10 cellular contexts compared by ENCODE assay signal in the genomic region with DNA sequence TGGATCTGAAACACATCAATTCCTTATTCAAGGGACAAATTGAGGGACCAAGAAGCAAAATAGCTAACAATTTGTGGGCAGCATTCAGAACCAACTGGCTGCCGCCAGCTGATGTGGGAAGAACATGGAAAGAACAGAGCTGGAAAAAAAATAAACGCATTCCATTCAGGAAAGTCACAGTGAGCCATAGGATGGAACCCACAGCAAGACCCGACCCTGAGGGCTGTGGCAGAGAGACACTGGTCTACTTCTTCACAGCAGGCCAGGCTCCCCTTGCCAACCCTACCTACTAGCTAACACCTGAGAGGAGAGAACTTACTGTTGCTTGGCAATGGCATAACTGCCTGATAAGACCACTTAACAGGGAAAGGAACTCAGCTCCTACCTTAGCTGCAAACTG.
DNase-seq lines count a peak whose midpoint lies in the region; ATAC-seq, FAIRE-seq and TF ChIP-seq lines count a peak whose summit lies in the region.
"Had no signal": no experiment of that assay in that cellular context is flagged by ENCODE, and none has a peak within 500 bp of the region (broad histone marks: within the 10 kb centered on the region; RNA-seq: fewer than 3 reads in every experiment).

No MANE protein-coding gene starts in this region.

- POLR2A ChIA-PET in activated CD8-positive, alpha-beta T cell treated with anti-CD3 and anti-CD28 coated beads for 36 hours (lab: Charles Lee) = interaction anchor here (0.8 to 1.1 kb wide), 5 partner anchors 9 to 64 kb away, joined by 3 read pairs; no protein-coding TSS in a partner anchor

- H3K4me3 Mint-ChIP-seq in activated CD8-positive, alpha-beta T cell treated with anti-CD3 and anti-CD28 coated beads for 36 hours = no peak overlapping the region
- H3K4me3 Mint-ChIP-seq: activated naive CD4-positive, alpha-beta T cell treated with anti-CD3 and anti-CD28 coated beads, Interleukin-2, amount 50 U/mL, for 24 hours had no signal

- no peak for TF ChIP-seq CTCF in fibroblast of pulmonary artery (IDR thresholded peaks at IDR 0.05; ENCODE audit: low read length, missing control alignments)
- no peak for TF ChIP-seq CTCF in activated CD8-positive, alpha-beta T cell treated with anti-CD3 and anti-CD28 coated beads for 36 hours (IDR thresholded peaks at IDR 0.05)

- H3K4me1 ChIP-seq in small intestine (ENCODE audit: control insufficient read depth in 2 of 2, insufficient read depth in 1 of 2, low read depth in 1 of 2, low read length in 1 of 2) = peaks cover 0 to 2% of the 10 kb centered on the region in 2 donors
- H3K4me1 ChIP-seq: uterus had no signal

- intact Hi-C loops in activated CD8-positive, alpha-beta T cell treated with anti-CD3 and anti-CD28 coated beads for 36 hours (cut with micrococcal nuclease) = no loop called here

- H3K36me3 ChIP-seq in small intestine (ENCODE audit: control insufficient read depth in 2 of 2, insufficient read depth in 2 of 2, low read length in 2 of 2) = peaks cover 0 to 2% of the 10 kb centered on the region in 2 donors
- H3K36me3 ChIP-seq: uterus had no signal

- H3K9me3 Mint-ChIP-seq in activated CD8-positive, alpha-beta T cell treated with anti-CD3 and anti-CD28 coated beads for 36 hours = no peaks in the 10 kb centered on the region
- H3K9me3 Mint-ChIP-seq: activated naive CD4-positive, alpha-beta T cell treated with anti-CD3 and anti-CD28 coated beads, Interleukin-2, amount 50 U/mL, for 24 hours had no signal

- CTCF ChIA-PET in activated CD8-positive, alpha-beta T cell treated with anti-CD3 and anti-CD28 coated beads for 36 hours (lab: Charles Lee) = interaction anchor here (0.7 kb wide), 1 partner anchor 9 kb away, joined by 3 read pairs; no protein-coding TSS in a partner anchor

- no peak for FAIRE-seq in small intestine (lab: Jason Lieb, UNC)

- DNase-seq in H4 (ENCODE audit: low spot score) (peak; percentile 56), fibroblast of pulmonary artery (ENCODE audit: low read depth) (peak; percentile 46), skeletal muscle cell (ENCODE audit: low read depth) (peak; percentile 40), small intestine (no peak), HuH-7 (ENCODE audit: low spot score) (no peak), NCI-H2029 treated with DMSO at 0.1 percent for 48 hours (lab: John Stamatoyannopoulos, UW) (no peak)
- no peak for DNase-seq in activated CD8-positive, alpha-beta T cell treated with anti-CD3 and anti-CD28 coated beads for 36 hours
- DNase-seq: uterus had no signal

- peaks cover 6% of the 10 kb centered on the region for H3K36me3 Mint-ChIP-seq in activated CD8-positive, alpha-beta T cell treated with anti-CD3 and anti-CD28 coated beads for 36 hours (ENCODE audit: low read depth)

- H3K9me3 ChIP-seq in small intestine (ENCODE audit: control insufficient read depth, low read depth) = no peaks in the 10 kb centered on the region
- H3K9me3 ChIP-seq: uterus had no signal

- peak; percentile 88 for ATAC-seq in SK-N-SH treated with all-trans-retinoic acid at 6 μM for 48 hours
- no peak for ATAC-seq in activated CD8-positive, alpha-beta T cell treated with anti-CD3 and anti-CD28 coated beads for 36 hours

- H3K27ac ChIP-seq in small intestine (ENCODE audit: low read depth in 1 of 2, low read length in 1 of 2) = no peak overlapping the region
- H3K27ac ChIP-seq: uterus had no signal

- H3K27me3 Mint-ChIP-seq in activated CD8-positive, alpha-beta T cell treated with anti-CD3 and anti-CD28 coated beads for 36 hours = no peaks in the 10 kb centered on the region
- H3K27me3 Mint-ChIP-seq: activated naive CD4-positive, alpha-beta T cell treated with anti-CD3 and anti-CD28 coated beads, Interleukin-2, amount 50 U/mL, for 24 hours had no signal

- H3K27me3 ChIP-seq in small intestine (ENCODE audit: control insufficient read depth in 2 of 2, insufficient read depth in 2 of 2, low read length in 2 of 2) = no peaks in the 10 kb centered on the region
- H3K27me3 ChIP-seq: uterus had no signal

- H3K27ac Mint-ChIP-seq in activated CD8-positive, alpha-beta T cell treated with anti-CD3 and anti-CD28 coated beads for 36 hours = no peak overlapping the region
- H3K27ac Mint-ChIP-seq: activated naive CD4-positive, alpha-beta T cell treated with anti-CD3 and anti-CD28 coated beads, Interleukin-2, amount 50 U/mL, for 24 hours had no signal

- WGBS in small intestine, 3 donors = 62 to 76% (median 66%) methylated on average over 3 of the region's 3 CpGs

- peaks cover 34% of the 10 kb centered on the region for H3K4me1 Mint-ChIP-seq in activated CD8-positive, alpha-beta T cell treated with anti-CD3 and anti-CD28 coated beads for 36 hours (ENCODE audit: low read depth)

- H3K4me3 ChIP-seq in fibroblast of pulmonary artery (replicated peaks; ENCODE audit: low read depth, low read length) (no peak overlapping the region), skeletal muscle cell (ENCODE audit: low read depth, low read length) (no peak overlapping the region), small intestine (ENCODE audit: low read depth in 1 of 2, low read length in 2 of 2) (no peak overlapping the region)
- H3K4me3 ChIP-seq: uterus had no signal

TF ChIP-seq in SK-N-SH treated with all-trans-retinoic acid at 6 μM for 48 hours, 23 proteins besides CTCF, POLR2A, EP300 and RAD21:
- TF ChIP-seq SNAI2 (CRISPR knock-in tag; IDR thresholded peaks at IDR 0.05) = no peak
TF ChIP-seq in SK-N-SH treated with all-trans-retinoic acid at 6 μM for 48 hours: peak in this region for 0.

Comparison
In these comparisons a context has a peak if more than half of its experiments do, and no peak if none do; other contexts are left out.
1. DNase-seq: peak in H4 (single experiment), fibroblast of pulmonary artery (single experiment) and skeletal muscle cell (single experiment); none in small intestine (single experiment), HuH-7 (single experiment), activated CD8-positive, alpha-beta T cell treated with anti-CD3 and anti-CD28 coated beads for 36 hours (single experiment) and NCI-H2029 treated with DMSO at 0.1 percent for 48 hours (single experiment).